Comparison of ENCODE assay signal across 1 cellular context in genomic region chr5:181223041-181223728, GRCh38.
TF ChIP-seq lines count a peak whose summit lies in the region.

Gene TRIM41 (plus strand): TSS chr5:181223281. CDS start chr5:181224000, 719 bp downstream.

TF ChIP-seq in IMR-90, 13 proteins besides CTCF, POLR2A, EP300 and RAD21:
- TF ChIP-seq CEBPB (IDR thresholded peaks at IDR 0.05; ENCODE audit: low read depth, low read length) (no peak), MAZ (IDR thresholded peaks at IDR 0.05; ENCODE audit: borderline replicate concordance, low read depth, low read length) (peak; percentile 80), MAFK (IDR thresholded peaks at IDR 0.05; ENCODE audit: low read depth, low read length) (peak; percentile 7; the same call in 1 of the 2 replicates)
